8 cellular contexts compared by ENCODE assay signal in genomic region chr12:118060301-118061010, GRCh38. TPM values are rescaled to one million over a fixed set of nuclear protein-coding genes. Genes with fewer than 3 reads are reported as not detected.
DNase-seq lines count a peak whose midpoint lies in the region; ATAC-seq, FAIRE-seq and TF ChIP-seq lines count a peak whose summit lies in the region.

No MANE protein-coding gene starts in this region.

- no peak overlapping the region for H2AFZ ChIP-seq in hepatocyte

- H3K79me2 ChIP-seq in hepatocyte = peaks cover 57% of the 10 kb centered on the region

- no peaks in the 10 kb centered on the region for H3K9me2 ChIP-seq in hepatocyte (replicated peaks; ENCODE audit: insufficient read depth)

- peak overlapping the region; percentile 75 for H3K27ac ChIP-seq in HEK293 (ENCODE audit: extremely low read depth, low read depth, low read length)
- H3K27ac ChIP-seq in Panc1 (ENCODE audit: low read length) = peak overlapping the region; percentile 98
- H3K27ac ChIP-seq in ascending aorta = peak overlapping the region; percentile 95 to 99
- peak overlapping the region; percentile 98 for H3K27ac ChIP-seq in hepatocyte

- peak overlapping the region; percentile 90 for H3K4me2 ChIP-seq in hepatocyte

- BruUV-seq in Panc1 (replicated peaks; lab: Mats Ljungman, UMichigan) = no TSS peak

- peak; percentile 29 for DNase-seq in Caki2 (ENCODE audit: low read depth)
- DNase-seq in Panc1 (ENCODE audit: low read depth, low spot score) = no peak
- DNase-seq in ascending aorta (ENCODE audit: low spot score in 2 of 2) = peak in 1 of 2 donors; percentile 71
- DNase-seq in hepatocyte (ENCODE audit: low spot score) = peak; percentile 70
- DNase-seq in putamen (ENCODE audit: low spot score) = peak; percentile 38
- DNase-seq in HuH-7 (ENCODE audit: low spot score) = no peak
- DNase-seq in RCC 7860 (ENCODE audit: low spot score) = no peak

- H3K27me3 ChIP-seq in Panc1 (ENCODE audit: control insufficient read depth, insufficient read depth, low read length) (no peaks in the 10 kb centered on the region), ascending aorta (no peaks in the 10 kb centered on the region), hepatocyte (no peaks in the 10 kb centered on the region)

- POLR2A ChIA-PET in HEK293 (lab: Yijun Ruan, JAX) = interaction anchor here (0.6 to 1.5 kb wide), 6 partner anchors 50 to 345 kb away, joined by 3 to 5 read pairs (median 4); partner anchors contain the start of gene PEBP1
- POLR2A ChIA-PET in Panc1 (lab: Charles Lee) = interaction anchor here (0.6 to 0.7 kb wide), 3 partner anchors 24 to 282 kb away, joined by 4 to 10 read pairs (median 5); no protein-coding TSS in a partner anchor

- FAIRE-seq in RCC 7860 (lab: Jason Lieb, UNC) = no peak

- intact Hi-C loops in Panc1 (cut with micrococcal nuclease; ENCODE audit: unreplicated experiment) (no loop called here), ascending aorta (cut with DNase I) (loop anchor here (2.0 to 5.0 kb wide), 3 partner anchors 44 to 1117 kb away; partner anchors contain the start of genes HSPB8 and RFC5)

- no peaks in the 10 kb centered on the region for H4K20me1 ChIP-seq in hepatocyte (ENCODE audit: insufficient read depth, poor library complexity, severe bottlenecking)

- WGBS in hepatocyte (ENCODE audit: low lambda C conversion rate, missing lambda C conversion rate) = under 1% methylated on average over 21 of the region's 46 CpGs

- H3K9me3 ChIP-seq in HEK293 (ENCODE audit: control insufficient read depth, insufficient read depth, low read depth, low read length) = no peaks in the 10 kb centered on the region
- H3K9me3 ChIP-seq in Panc1 (ENCODE audit: control insufficient read depth, insufficient read depth, low read depth, low read length) = no peaks in the 10 kb centered on the region
- H3K9me3 ChIP-seq in ascending aorta = no peaks in the 10 kb centered on the region
- H3K9me3 ChIP-seq in hepatocyte (ENCODE audit: low read depth) = no peaks in the 10 kb centered on the region

- H3K36me3 ChIP-seq in HEK293 (ENCODE audit: control insufficient read depth in 2 of 2, insufficient read depth in 1 of 2, low read length in 2 of 2) (no peaks in the 10 kb centered on the region; a peak in 1 of 3 replicates), Panc1 (ENCODE audit: control insufficient read depth, insufficient read depth, low read length) (no peaks in the 10 kb centered on the region; the same call in 1 of the 2 replicates), ascending aorta (no peaks in the 10 kb centered on the region), hepatocyte (replicated peaks; ENCODE audit: insufficient read depth, low read depth) (no peaks in the 10 kb centered on the region)

- in situ Hi-C loops in Caki2 (cut with HindIII; ENCODE audit: low pct_unique_long_range_greater_than_20kb, low sequenced_read_pairs) (no loop called here), Panc1 (cut with HindIII; ENCODE audit: low pct_unique_long_range_greater_than_20kb, low sequenced_read_pairs) (no loop called here)

- TF ChIP-seq CTCF in HEK293 (tag by site-specific recombination; IDR thresholded peaks at IDR 0.05) (no peak), Panc1 (IDR thresholded peaks at IDR 0.05) (no peak), ascending aorta (IDR thresholded peaks at IDR 0.05) (no peak), hepatocyte (IDR thresholded peaks at IDR 0.05; ENCODE audit: poor library complexity) (no peak)

- H3K4me1 ChIP-seq in HEK293 (ENCODE audit: control insufficient read depth, insufficient read depth, low read length) (0 out of 2 replicates have a peak, but pooled peaks cover 3% of the 10 kb centered on the region), Panc1 (ENCODE audit: control insufficient read depth, insufficient read depth, low read length) (peaks cover 66% of the 10 kb centered on the region), ascending aorta (peaks cover 0 to 8% of the 10 kb centered on the region in 2 donors), hepatocyte (ENCODE audit: insufficient read depth) (peaks cover 36% of the 10 kb centered on the region)

- peak; percentile 40 for ATAC-seq in Panc1

- CTCF ChIA-PET in HEK293 (lab: Yijun Ruan, JAX) (interaction anchor here (1.0 to 1.2 kb wide), 2 partner anchors 12 to 315 kb away, joined by 3 to 10 read pairs; no protein-coding TSS in a partner anchor), Panc1 (lab: Charles Lee) (no interaction called here)

- H3K4me3 ChIP-seq in HEK293 (ENCODE audit: low read depth, low read length) = peak overlapping the region; percentile 73
- H3K4me3 ChIP-seq in Panc1 (ENCODE audit: low read depth in 2 of 2, low read length in 2 of 2) = peak overlapping the region; percentile 68 to 82
- H3K4me3 ChIP-seq in ascending aorta = peak overlapping the region; percentile 75 to 86
- peak overlapping the region; percentile 80 for H3K4me3 ChIP-seq in hepatocyte

TF ChIP-seq in HEK293, 187 proteins besides CTCF, POLR2A, EP300 and RAD21 (continues in another document):
- TF ChIP-seq ZBTB26 (tag by site-specific recombination; optimal IDR thresholded peaks at IDR 0.05) (peak; percentile 36), ZBTB20 (tag by site-specific recombination; IDR thresholded peaks at IDR 0.05) (peak; percentile 5; the same call in 1 of the 2 replicates), ZNF664 (tag by site-specific recombination; IDR thresholded peaks at IDR 0.05) (no peak), GLIS2 (tag by site-specific recombination; IDR thresholded peaks at IDR 0.05) (peak; percentile 59), ZNF670 (tag by site-specific recombination; IDR thresholded peaks at IDR 0.05; ENCODE audit: low read depth) (no peak), ZNF600 (tag by site-specific recombination; IDR thresholded peaks at IDR 0.05) (no peak), HOXC10 (CRISPR knock-in tag; IDR thresholded peaks at IDR 0.05) (no peak), ZNF335 (tag by site-specific recombination; conservative IDR thresholded peaks at IDR 0.05) (peak; percentile 72), ZNF692 (tag by site-specific recombination; IDR thresholded peaks at IDR 0.05) (no peak), FEZF1 (tag by site-specific recombination; IDR thresholded peaks at IDR 0.05) (no peak), ZNF302 (tag by site-specific recombination; IDR thresholded peaks at IDR 0.05; ENCODE audit: low read depth) (no peak), ZNF311 (tag by site-specific recombination; IDR thresholded peaks at IDR 0.05; ENCODE audit: borderline replicate concordance) (no peak), HIC1 (tag by site-specific recombination; IDR thresholded peaks at IDR 0.05) (peak; percentile 65; the same call in 1 of the 2 replicates), ZBTB17 (tag by site-specific recombination; IDR thresholded peaks at IDR 0.05) (no peak)

RNA-seq across cellular contexts. Expression of gene WSB2, which starts 0.5 kb away (rescaled TPM):
- 128 and 149 TPM in 2 replicates for total RNA-seq in Caki2 (2014; rRNA removed; shearing (Covaris generic); ENCODE audit: low replicate concordance)
- 193 TPM for total RNA-seq in Panc1 (2021; ENCODE audit: unreplicated experiment)
- 134 TPM for polyA plus RNA-seq in Panc1 (2012; ENCODE audit: insufficient read length)
- 68.6 TPM for total RNA-seq in ascending aorta
- 86.2 and 99.5 TPM in 2 replicates for total RNA-seq in hepatocyte
- 45.4 and 51.5 TPM in 2 replicates for polyA plus RNA-seq in hepatocyte

RNA-seq across cellular contexts. Expression of gene VSIG10, which starts 43.4 kb away (rescaled TPM):
- 14.9 and 80.6 TPM in 2 replicates for total RNA-seq in Caki2 (2014; rRNA removed; shearing (Covaris generic); ENCODE audit: low replicate concordance)
- total RNA-seq in Panc1 (2021; ENCODE audit: unreplicated experiment) = 56.2 TPM
- 27.8 TPM for polyA plus RNA-seq in Panc1 (2012; ENCODE audit: insufficient read length)
- 38.3 TPM for total RNA-seq in ascending aorta
- 21.0 and 22.8 TPM in 2 replicates for total RNA-seq in hepatocyte
- 12.0 and 14.6 TPM in 2 replicates for polyA plus RNA-seq in hepatocyte

RNA-seq across cellular contexts. Expression of gene RFC5, which starts 44.0 kb away (rescaled TPM):
- total RNA-seq in Caki2 (2014; rRNA removed; shearing (Covaris generic); ENCODE audit: low replicate concordance) = 45.0 and 57.6 TPM in 2 replicates
- total RNA-seq in Panc1 (2021; ENCODE audit: unreplicated experiment) = 25.0 TPM
- 18.0 TPM for polyA plus RNA-seq in Panc1 (2012; ENCODE audit: insufficient read length)
- 5.2 TPM for total RNA-seq in ascending aorta
- total RNA-seq in hepatocyte = 16.3 and 18.6 TPM in 2 replicates
- polyA plus RNA-seq in hepatocyte = 12.6 and 17.3 TPM in 2 replicates

Comparison
In these comparisons a context has a peak if more than half of its experiments do, and no peak if none do; other contexts are left out.
1. DNase-seq: peak in Caki2 (single experiment), hepatocyte (single experiment) and putamen (single experiment); none in Panc1 (single experiment), HuH-7 (single experiment) and RCC 7860 (single experiment).
2. Peak in every context shown above with its lines, with median percentiles within 50 percentile points of each other: H3K27ac ChIP-seq and H3K4me3 ChIP-seq.